8 cellular contexts compared by ENCODE assay signal in genomic region chr4:140150886-140151699, GRCh38. TPM values are rescaled to one million over a fixed set of nuclear protein-coding genes. Genes with fewer than 3 reads are reported as not detected.
DNase-seq lines count a peak whose midpoint lies in the region; ATAC-seq, FAIRE-seq and TF ChIP-seq lines count a peak whose summit lies in the region.

No MANE protein-coding gene starts in this region.

- H3K36me3 ChIP-seq in OCI-LY1 (ENCODE audit: insufficient read depth, low read length) (no peaks in the 10 kb centered on the region), H1 (ENCODE audit: control insufficient read depth in 2 of 4, insufficient read depth in 4 of 4, low read length in 3 of 4) (no peaks in the 10 kb centered on the region), lung (ENCODE audit: control insufficient read depth in 2 of 2, insufficient read depth in 2 of 2, low read length in 2 of 2) (no peaks in the 10 kb centered on the region)

- H4K20me1 ChIP-seq in OCI-LY1 (ENCODE audit: insufficient read depth, low read length): no peaks in the 10 kb centered on the region
- H4K20me1 ChIP-seq in H1 (replicated peaks in 1 of 2; ENCODE audit: control insufficient read depth in 1 of 2, insufficient read depth in 2 of 2, low read length in 2 of 2): no peaks in the 10 kb centered on the region

- no peak for FAIRE-seq in H1 (lab: Jason Lieb, UNC)

- POLR2A ChIA-PET in H1 (lab: Charles Lee; ENCODE audit: partially characterized antibody): interaction anchor here (0.8 to 3.6 kb wide), 16 partner anchors 11 to 416 kb away, joined by 3 to 25 read pairs (median 5); no protein-coding TSS in a partner anchor

- peak overlapping the region; percentile 74 for H3K27ac ChIP-seq in OCI-LY1 (ENCODE audit: low read depth, low read length, poor library complexity, severe bottlenecking)
- H3K27ac ChIP-seq in H1 (ENCODE audit: low read depth, low read length): peak overlapping the region; percentile 85
- peak overlapping the region; percentile 95 to 98 for H3K27ac ChIP-seq in lung (ENCODE audit: low read depth in 1 of 2, low read length in 1 of 2)

- peak overlapping the region; percentile 59 for H4K5ac ChIP-seq in H1 (ENCODE audit: insufficient read length, low read depth, low read length)

- 1% methylated on average over 38 of the region's 84 CpGs; no CpG with 5 or more reads in 1 of the 2 experiments for WGBS in H1 (ENCODE audit: extremely low coverage in 1 of 2, insufficient coverage in 1 of 2, insufficient read length in 1 of 2, insufficient replicate concordance in 2 of 2, low coverage in 1 of 2, low lambda C conversion rate in 2 of 2, missing lambda C conversion rate in 1 of 2), 2 experiments
- 0 to 1% methylated on average over 72 to 84 of the region's 84 CpGs for WGBS in lung, 2 donors

- no peak for TF ChIP-seq RAD21 in H1 (IDR thresholded peaks at IDR 0.05 in 1 of 2, conservative IDR thresholded peaks at IDR 0.05 in 1 of 2; ENCODE audit: low read depth in 2 of 2, low read length in 2 of 2)

- CTCF ChIA-PET in H1 (lab: Charles Lee; ENCODE audit: partially characterized antibody): interaction anchor here (0.9 to 2.0 kb wide), 4 partner anchors 27 to 104 kb away, joined by 4 to 5 read pairs (median 4); no protein-coding TSS in a partner anchor

- TF ChIP-seq EP300 in H1 (IDR thresholded peaks at IDR 0.05; ENCODE audit: borderline replicate concordance in 1 of 2, low read depth in 2 of 2, low read length in 2 of 2): no peak

- H4K91ac ChIP-seq in H1 (replicated peaks; ENCODE audit: insufficient read length, low read length): peak overlapping the region; percentile 60

- no peaks in the 10 kb centered on the region for H3K79me2 ChIP-seq in OCI-LY1 (ENCODE audit: insufficient read depth, low read length)
- no peaks in the 10 kb centered on the region; a peak in 1 of 4 replicates for H3K79me2 ChIP-seq in H1 (ENCODE audit: control insufficient read depth in 1 of 2, insufficient read depth in 2 of 2, low read length in 2 of 2)

- no peaks in the 10 kb centered on the region for H3K9me2 ChIP-seq in OCI-LY1 (ENCODE audit: low read depth, low read length)

- H3K9ac ChIP-seq in OCI-LY1 (ENCODE audit: low read length) (peak overlapping the region; percentile 71), H1 (replicated peaks in 1 of 4; ENCODE audit: extremely low read depth in 1 of 4, low read depth in 3 of 4, low read length in 3 of 4) (peak overlapping the region in 3 of 4 experiments; percentile 19 to 66 (median 65); a peak in 5 of 7 replicates)

- no peak overlapping the region for H2BK20ac ChIP-seq in H1 (ENCODE audit: low read length)

- H3K4me3 ChIP-seq in OCI-LY1 (ENCODE audit: low read depth, low read length, poor library complexity, severe bottlenecking) (peak overlapping the region; percentile 75), H1 (ENCODE audit: extremely low read depth in 1 of 4, insufficient read depth in 2 of 4, low read depth in 3 of 4, low read length in 4 of 4) (peak overlapping the region; percentile 86 to 98 (median 94)), lung (peak overlapping the region; percentile 76)

- no peaks in the 10 kb centered on the region for H3F3A ChIP-seq in OCI-LY1 (ENCODE audit: insufficient read depth, low read length)

- H2AK5ac ChIP-seq in H1 (ENCODE audit: low read depth, low read length): no peak overlapping the region

- peak overlapping the region; percentile 95; the same call in 1 of the 2 replicates for H4K8ac ChIP-seq in H1 (ENCODE audit: extremely low read depth, insufficient read depth, low read length)

- H3K27me3 ChIP-seq in OCI-LY1 (ENCODE audit: insufficient read depth, low read length) (no peaks in the 10 kb centered on the region), H1 (replicated peaks in 1 of 4; ENCODE audit: control insufficient read depth in 3 of 4, extremely low read depth in 1 of 4, insufficient read depth in 3 of 4, low read length in 3 of 4) (peaks cover 0 to 3% (median 1%) of the 10 kb centered on the region in 4 experiments; a peak in 3 of 7 replicates), lung (ENCODE audit: control insufficient read depth, insufficient read depth) (no peaks in the 10 kb centered on the region)

- H3K18ac ChIP-seq in H1 (ENCODE audit: extremely low read depth, low read length): peak overlapping the region; percentile 97

- H3K4me1 ChIP-seq in OCI-LY1 (ENCODE audit: insufficient read depth, low read length, severe bottlenecking) (peaks cover 37% of the 10 kb centered on the region), H1 (replicated peaks in 1 of 4; ENCODE audit: control insufficient read depth in 3 of 4, insufficient read depth in 4 of 4, low read length in 3 of 4) (peaks cover 1 to 9% (median 4%) of the 10 kb centered on the region in 4 experiments; a peak in 5 of 7 replicates), lung (ENCODE audit: control insufficient read depth in 2 of 2, insufficient read depth in 2 of 2, low read length in 2 of 2) (no peaks in the 10 kb centered on the region)

- peaks cover 22% of the 10 kb centered on the region; the same call in 1 of the 2 replicates for H3K23me2 ChIP-seq in H1 (ENCODE audit: low read depth, low read length)

- no peak overlapping the region for H3K4ac ChIP-seq in H1 (replicated peaks; ENCODE audit: insufficient read length, low read depth, low read length)

- H2AFZ ChIP-seq in OCI-LY1 (ENCODE audit: low read length) (0 out of 2 replicates have a peak overlapping the region, but pooled peaks have one; percentile 23), H1 (ENCODE audit: low read length) (no peak overlapping the region)

- no peak overlapping the region; the same call in 1 of the 2 replicates for H2BK15ac ChIP-seq in H1 (ENCODE audit: low read length)

- peak; percentile 57 to 73 for TF ChIP-seq POLR2A in H1 (IDR thresholded peaks at IDR 0.05; ENCODE audit: control extremely low read depth in 1 of 2, low read depth in 2 of 2, low read length in 2 of 2)

- TF ChIP-seq CTCF in OCI-LY1 (IDR thresholded peaks at IDR 0.05; ENCODE audit: low read length): no peak
- no peak for TF ChIP-seq CTCF in H1 (IDR thresholded peaks at IDR 0.05; ENCODE audit: control extremely low read depth in 1 of 3, insufficient read depth in 1 of 3, low read depth in 1 of 3, low read length in 3 of 3)
- no peak for TF ChIP-seq CTCF in lung (IDR thresholded peaks at IDR 0.05; ENCODE audit: control extremely low read depth, extremely low read depth)

- peak overlapping the region; percentile 80 for H3K56ac ChIP-seq in H1 (replicated peaks; ENCODE audit: insufficient read length, low read depth, low read length)

- H2BK12ac ChIP-seq in H1 (ENCODE audit: low read depth, low read length): no peak overlapping the region

- H3K4me2 ChIP-seq in OCI-LY1 (ENCODE audit: low read length): peak overlapping the region; percentile 96
- H3K4me2 ChIP-seq in H1 (ENCODE audit: insufficient read depth in 1 of 2, low read depth in 2 of 2, low read length in 2 of 2): peak overlapping the region; percentile 73 to 94

- no peaks in the 10 kb centered on the region; the same call in 1 of the 2 replicates for H3K79me1 ChIP-seq in H1 (ENCODE audit: low read depth, low read length)

- H2BK5ac ChIP-seq in H1 (ENCODE audit: low read depth, low read length): peak overlapping the region; percentile 86

- no peak overlapping the region for H3K14ac ChIP-seq in H1 (ENCODE audit: insufficient read length)

- ATAC-seq in lung (ENCODE audit: insufficient read depth, low FRiP score) (peak; percentile 51), GM21576 (IDR thresholded peaks at IDR 0.05; ENCODE audit: unreplicated experiment) (no peak)

- no peaks in the 10 kb centered on the region for H3K9me3 ChIP-seq in OCI-LY1 (ENCODE audit: low read length)
- no peaks in the 10 kb centered on the region for H3K9me3 ChIP-seq in H1 (ENCODE audit: insufficient read depth in 2 of 2, low read depth in 1 of 2, low read length in 1 of 2)
- no peaks in the 10 kb centered on the region for H3K9me3 ChIP-seq in lung (ENCODE audit: control insufficient read depth in 2 of 2, insufficient read depth in 1 of 2, low read length in 1 of 2)

- H2BK120ac ChIP-seq in H1 (replicated peaks; ENCODE audit: low read depth, low read length): no peak overlapping the region

- H3K23ac ChIP-seq in H1 (ENCODE audit: insufficient read length): no peak overlapping the region

- DNase-seq in DMS53 (lab: John Stamatoyannopoulos, UW) (peak; percentile 95), HuH-7 (ENCODE audit: low spot score) (peak; percentile 68), H1 (ENCODE audit: low read depth in 1 of 2, low spot score in 2 of 2) (peak; percentile 78 to 86), lung (ENCODE audit: low spot score) (peak; percentile 93)
- DNase-seq in activated CD8-positive, alpha-beta memory T cell treated with anti-CD3 and anti-CD28 coated beads, Interleukin-2, amount 50 U/mL, for 4 hours: peak; percentile 79
- peak; percentile 47 for DNase-seq in stimulated activated CD8-positive, alpha-beta memory T cell treated with anti-CD3 and anti-CD28 coated beads, Interleukin-12 subunit alpha, Interleukin-12 subunit beta, amount 100 ng/mL, for 1 hour (ENCODE audit: low read depth)

TF ChIP-seq in H1, 55 proteins besides CTCF, POLR2A, EP300 and RAD21 (continues in another document):
- TF ChIP-seq NRF1 (IDR thresholded peaks at IDR 0.05; ENCODE audit: low read depth, low read length): no peak
- TF ChIP-seq BRCA1 (IDR thresholded peaks at IDR 0.05; ENCODE audit: low read depth, low read length): no peak
- TF ChIP-seq KDM5A (IDR thresholded peaks at IDR 0.05; ENCODE audit: low read length): no peak
- TF ChIP-seq KDM4A (IDR thresholded peaks at IDR 0.05; ENCODE audit: low read depth, low read length, severe bottlenecking): peak; percentile 69
- no peak for TF ChIP-seq JUND (IDR thresholded peaks at IDR 0.05; ENCODE audit: low read length)
- peak; percentile 53 to 80; a peak in 1 of 4 replicates for TF ChIP-seq HDAC2 (IDR thresholded peaks at IDR 0.05; ENCODE audit: borderline replicate concordance in 1 of 2, low read depth in 2 of 2, low read length in 2 of 2)
- no peak for TF ChIP-seq ZNF274 (IDR thresholded peaks at IDR 0.05; ENCODE audit: borderline replicate concordance, extremely low read depth, low read length)

RNA-seq across cellular contexts. Expression of gene MAML3, which starts 2.9 kb away (rescaled TPM):
- total RNA-seq in H1 (2021; fragmentation: NEBNext Ultra II Directional; extraction: Animal tissue kit (Norgen Biotek cat#: 25700)): 5.6 and 5.7 TPM in 2 replicates
- polyA plus RNA-seq in H1 (2011; rRNA removed): 2.1 and 2.7 TPM in 2 replicates
- 3.0 TPM for polyA plus RNA-seq in H1 (2011; cell fraction: cytosol; rRNA removed)
- 3.8 TPM for polyA plus RNA-seq in H1 (2011; cell fraction: nucleus; rRNA removed)
- polyA plus RNA-seq in H1 (2012, experiment 1 of 2): 2.1 to 2.6 TPM (median 2.2 TPM) in 4 replicates
- 0.34 TPM for polyA plus RNA-seq in H1 (2012, experiment 2 of 2)
- 4.8 TPM for polyA plus RNA-seq in H1 (2013, experiment 1 of 2)
- polyA plus RNA-seq in H1 (2013, experiment 2 of 2): 4.9 TPM
- polyA minus RNA-seq in H1 (2011; rRNA and poly(A)+ RNA removed): 4.6 and 6.1 TPM in 2 replicates
- polyA minus RNA-seq in H1 (2011; cell fraction: cytosol; rRNA and poly(A)+ RNA removed): 4.1 TPM
- 11.6 TPM for polyA minus RNA-seq in H1 (2011; cell fraction: nucleus; rRNA and poly(A)+ RNA removed)
- 10 to 100 TPM; 12.8 to 16.4 TPM for total RNA-seq in lung
- 1 to 10 TPM; 3.0 to 4.1 TPM for polyA plus RNA-seq in lung
